18 cellular contexts compared by ENCODE assay signal in genomic region chr2:109411648-109412325, GRCh38.
DNase-seq lines count a peak whose midpoint lies in the region; ATAC-seq, FAIRE-seq and TF ChIP-seq lines count a peak whose summit lies in the region.
"Had no signal": no experiment of that assay in that cellular context is flagged by ENCODE, and none has a peak within 500 bp of the region (broad histone marks: within the 10 kb centered on the region; RNA-seq: fewer than 3 reads in every experiment).

No MANE protein-coding gene starts in this region.

- intact Hi-C loops in sciatic nerve (cut with DNase I) = no loop called here
- intact Hi-C loops in activated CD4-positive, alpha-beta T cell treated with anti-CD3 and anti-CD28 coated beads, Interleukin-2, amount 10 ng/mL, durations not matched to agents 24 days and 14 days (cut with micrococcal nuclease) = no loop called here

- peaks cover 78% of the 10 kb centered on the region for H3K4me1 Mint-ChIP-seq in nephron progenitor cell
- H3K4me1 Mint-ChIP-seq in activated CD4-positive, alpha-beta T cell treated with anti-CD3 and anti-CD28 coated beads, Interleukin-2, amount 10 ng/mL, durations not matched to agents 24 days and 14 days = no peaks in the 10 kb centered on the region
- H3K4me1 Mint-ChIP-seq: CD4-positive, alpha-beta memory T cell had no signal

- no peak for TF ChIP-seq CTCF in bronchial epithelial cell (IDR thresholded peaks at IDR 0.05; ENCODE audit: insufficient read depth, low read length, severe bottlenecking)
- TF ChIP-seq CTCF in nephron progenitor cell (IDR thresholded peaks at IDR 0.05) = no peak

- no peaks in the 10 kb centered on the region for H3K9me3 Mint-ChIP-seq in nephron progenitor cell
- no peaks in the 10 kb centered on the region for H3K9me3 Mint-ChIP-seq in activated CD4-positive, alpha-beta T cell treated with anti-CD3 and anti-CD28 coated beads, Interleukin-2, amount 10 ng/mL, durations not matched to agents 24 days and 14 days
- H3K9me3 Mint-ChIP-seq: CD4-positive, alpha-beta memory T cell had no signal

- DNase-seq in bronchial epithelial cell (ENCODE audit: low read depth) = no peak
- DNase-seq in fibroblast of peridontal ligament (ENCODE audit: extremely low read depth) = peak; percentile 13
- DNase-seq in nephron progenitor cell = no peak
- no peak for DNase-seq in sciatic nerve (ENCODE audit: low spot score)
- no peak for DNase-seq in activated CD4-positive, alpha-beta T cell treated with anti-CD3 and anti-CD28 coated beads, Interleukin-2, amount 10 ng/mL, durations not matched to agents 24 days and 14 days
- no peak for DNase-seq in NCI-H1436 treated with DMSO at 0.1 percent for 48 hours (lab: John Stamatoyannopoulos, UW)
- no peak for DNase-seq in urothelium cell line (ENCODE audit: low spot score)
- DNase-seq: BE2C; CD4-positive, alpha-beta memory T cell; COR-L47; DND-41; GDM1 had no signal

- H3K27ac Mint-ChIP-seq in nephron progenitor cell = peak overlapping the region; percentile 8
- H3K27ac Mint-ChIP-seq in activated CD4-positive, alpha-beta T cell treated with anti-CD3 and anti-CD28 coated beads, Interleukin-2, amount 10 ng/mL, durations not matched to agents 24 days and 14 days = no peak overlapping the region
- H3K27ac Mint-ChIP-seq: CD4-positive, alpha-beta memory T cell had no signal

- no peaks in the 10 kb centered on the region for H3K36me3 ChIP-seq in bronchial epithelial cell (ENCODE audit: control insufficient read depth, insufficient read depth, low read length)
- H3K36me3 ChIP-seq: BE2C had no signal

- H3K27me3 ChIP-seq in bronchial epithelial cell (ENCODE audit: control insufficient read depth, insufficient read depth, low read length) = no peaks in the 10 kb centered on the region
- H3K27me3 ChIP-seq: BE2C had no signal

- no peak overlapping the region for H3K4me3 ChIP-seq in bronchial epithelial cell (ENCODE audit: low read depth, low read length)
- H3K4me3 ChIP-seq: A549 had no signal

- no peaks in the 10 kb centered on the region for H3K27me3 Mint-ChIP-seq in nephron progenitor cell (ENCODE audit: low read depth, poor library complexity)
- H3K27me3 Mint-ChIP-seq in activated CD4-positive, alpha-beta T cell treated with anti-CD3 and anti-CD28 coated beads, Interleukin-2, amount 10 ng/mL, durations not matched to agents 24 days and 14 days = no peaks in the 10 kb centered on the region
- H3K27me3 Mint-ChIP-seq: CD4-positive, alpha-beta memory T cell had no signal

- no peak overlapping the region for H3K4me3 Mint-ChIP-seq in nephron progenitor cell
- no peak overlapping the region for H3K4me3 Mint-ChIP-seq in activated CD4-positive, alpha-beta T cell treated with anti-CD3 and anti-CD28 coated beads, Interleukin-2, amount 10 ng/mL, durations not matched to agents 24 days and 14 days
- H3K4me3 Mint-ChIP-seq: CD4-positive, alpha-beta memory T cell had no signal

- peak; percentile 59 for ATAC-seq in sciatic nerve
- no peak for ATAC-seq in GM21367 (IDR thresholded peaks at IDR 0.05; ENCODE audit: unreplicated experiment)
- ATAC-seq: A549, HCT116 had no signal

- FAIRE-seq in bronchial epithelial cell (lab: Jason Lieb, UNC) (peak; percentile 66), urothelium cell line (lab: Jason Lieb, UNC) (no peak)
- FAIRE-seq: A549, GM12892, GM19239, H54 had no signal

- no peaks in the 10 kb centered on the region for H3K36me3 Mint-ChIP-seq in nephron progenitor cell (ENCODE audit: low read depth)
- no peaks in the 10 kb centered on the region for H3K36me3 Mint-ChIP-seq in activated CD4-positive, alpha-beta T cell treated with anti-CD3 and anti-CD28 coated beads, Interleukin-2, amount 10 ng/mL, durations not matched to agents 24 days and 14 days (ENCODE audit: low read depth)
- H3K36me3 Mint-ChIP-seq: CD4-positive, alpha-beta memory T cell had no signal
